1 cellular context compared by ENCODE assay signal in genomic region chr21:34981793-34982192, GRCh38.
TF ChIP-seq lines count a peak whose summit lies in the region.

No MANE protein-coding gene starts in this region.

TF ChIP-seq in H1, 55 proteins besides CTCF, POLR2A, EP300 and RAD21:
- TF ChIP-seq SP4 (IDR thresholded peaks at IDR 0.05; ENCODE audit: low read length) (no peak), JUND (IDR thresholded peaks at IDR 0.05; ENCODE audit: low read length) (no peak), SUZ12 (IDR thresholded peaks at IDR 0.05; ENCODE audit: low read length) (no peak), KDM4A (IDR thresholded peaks at IDR 0.05; ENCODE audit: low read depth, low read length, severe bottlenecking) (no peak), TCF12 (IDR thresholded peaks at IDR 0.05; ENCODE audit: low read depth, low read length) (no peak), POU5F1 (IDR thresholded peaks at IDR 0.05; ENCODE audit: low read depth, low read length) (no peak), EGR1 (IDR thresholded peaks at IDR 0.05; ENCODE audit: borderline replicate concordance, low read depth, low read length) (no peak), TAF7 (optimal IDR thresholded peaks at IDR 0.05; ENCODE audit: borderline replicate concordance, low read depth, low read length) (no peak), BRCA1 (IDR thresholded peaks at IDR 0.05; ENCODE audit: low read depth, low read length) (no peak), NRF1 (IDR thresholded peaks at IDR 0.05; ENCODE audit: low read depth, low read length) (no peak), ATF2 (IDR thresholded peaks at IDR 0.05; ENCODE audit: low read length) (no peak), CBX5 (IDR thresholded peaks at IDR 0.05; ENCODE audit: low read depth, low read length) (no peak)
